Comparison of ENCODE assay signal across 1 cellular context in the genomic region with DNA sequence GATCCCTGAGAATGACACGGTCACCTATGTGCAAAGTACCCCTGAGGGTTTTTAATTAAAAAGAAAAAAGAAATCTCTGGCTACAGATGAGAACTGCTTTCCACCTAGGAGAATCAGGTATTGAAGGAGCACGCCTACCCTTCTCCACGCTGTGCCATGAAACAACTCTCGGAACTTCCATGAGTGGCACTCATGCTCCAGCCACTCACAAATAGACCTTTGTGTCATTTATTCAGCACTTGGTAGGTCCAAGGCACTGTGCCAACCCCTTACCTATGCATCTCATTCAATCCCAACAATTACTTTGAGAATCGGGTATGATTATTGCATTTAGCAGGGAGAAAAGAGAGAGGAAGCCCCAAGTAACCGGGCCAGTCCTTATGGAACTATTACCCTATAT.
TF ChIP-seq lines count a peak whose summit lies in the region.

No MANE protein-coding gene starts in this region.

TF ChIP-seq in H1, 55 proteins besides CTCF, POLR2A, EP300 and RAD21:
- no peak for TF ChIP-seq RXRA (IDR thresholded peaks at IDR 0.05; ENCODE audit: insufficient read depth, low read depth, low read length)
- no peak for TF ChIP-seq CEBPB (IDR thresholded peaks at IDR 0.05; ENCODE audit: low read depth, low read length)
- TF ChIP-seq RBBP5 (IDR thresholded peaks at IDR 0.05; ENCODE audit: borderline replicate concordance, low read depth, low read length), result no peak
- TF ChIP-seq NRF1 (IDR thresholded peaks at IDR 0.05; ENCODE audit: low read depth, low read length), result no peak
- no peak for TF ChIP-seq FOSL1 (IDR thresholded peaks at IDR 0.05; ENCODE audit: insufficient read depth, low read depth, low read length)
- TF ChIP-seq EGR1 (IDR thresholded peaks at IDR 0.05; ENCODE audit: borderline replicate concordance, low read depth, low read length), result no peak
- TF ChIP-seq KDM1A (IDR thresholded peaks at IDR 0.05; ENCODE audit: borderline replicate concordance, low read length), result no peak
- no peak for TF ChIP-seq SP4 (IDR thresholded peaks at IDR 0.05; ENCODE audit: low read length)
- no peak for TF ChIP-seq SIRT6 (IDR thresholded peaks at IDR 0.05; ENCODE audit: low read length)
- no peak for TF ChIP-seq KDM5A (IDR thresholded peaks at IDR 0.05; ENCODE audit: low read length)
- TF ChIP-seq SP2 (IDR thresholded peaks at IDR 0.05; ENCODE audit: low read length), result no peak
- TF ChIP-seq GTF2F1 (IDR thresholded peaks at IDR 0.05; ENCODE audit: borderline replicate concordance, low read depth, low read length), result no peak
- no peak for TF ChIP-seq RFX5 (IDR thresholded peaks at IDR 0.05; ENCODE audit: borderline replicate concordance, low read depth, low read length)
- TF ChIP-seq, protein P1, sequence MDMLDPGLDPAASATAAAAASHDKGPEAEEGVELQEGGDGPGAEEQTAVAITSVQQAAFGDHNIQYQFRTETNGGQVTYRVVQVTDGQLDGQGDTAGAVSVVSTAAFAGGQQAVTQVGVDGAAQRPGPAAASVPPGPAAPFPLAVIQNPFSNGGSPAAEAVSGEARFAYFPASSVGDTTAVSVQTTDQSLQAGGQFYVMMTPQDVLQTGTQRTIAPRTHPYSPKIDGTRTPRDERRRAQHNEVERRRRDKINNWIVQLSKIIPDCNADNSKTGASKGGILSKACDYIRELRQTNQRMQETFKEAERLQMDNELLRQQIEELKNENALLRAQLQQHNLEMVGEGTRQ (IDR thresholded peaks at IDR 0.05; ENCODE audit: low read length), result no peak
- TF ChIP-seq SRF (IDR thresholded peaks at IDR 0.05; ENCODE audit: low read depth, low read length), result no peak
- no peak for TF ChIP-seq TBP (IDR thresholded peaks at IDR 0.05; ENCODE audit: low read depth, low read length)
- TF ChIP-seq JUN (IDR thresholded peaks at IDR 0.05; ENCODE audit: low read depth, low read length), result no peak
